14 cellular contexts compared by ENCODE assay signal in genomic region chr7:37410305-37411209, GRCh38. TPM values are rescaled to one million over a fixed set of nuclear protein-coding genes. Genes with fewer than 3 reads are reported as not detected.
DNase-seq lines count a peak whose midpoint lies in the region; ATAC-seq and TF ChIP-seq lines count a peak whose summit lies in the region.
"Had no signal": no experiment of that assay in that cellular context is flagged by ENCODE, and none has a peak within 500 bp of the region (broad histone marks: within the 10 kb centered on the region; RNA-seq: fewer than 3 reads in every experiment).

No MANE protein-coding gene starts in this region.

- DNase-seq in CD1c-positive myeloid dendritic cell (ENCODE audit: extremely low spot score) (peak; percentile 80), GF-D8 (lab: John Stamatoyannopoulos, UW) (peak; percentile 69), right lobe of liver (no peak), AG08396 (ENCODE audit: low spot score) (no peak), SHP77 (lab: John Stamatoyannopoulos, UW) (no peak), amniotic stem cell (lab: John Stamatoyannopoulos, UW) (no peak)
- DNase-seq: body of pancreas; head of caudate nucleus; NCI-H187 treated with DMSO at 0.1 percent for 48 hours; pancreas; stimulated activated CD4-positive, alpha-beta T cell treated with anti-CD3 and anti-CD28 coated beads, Interleukin-4, amount 100 ng/mL, for 24 hours had no signal

- no peaks in the 10 kb centered on the region for H3K9me3 ChIP-seq in right lobe of liver
- H3K9me3 ChIP-seq: body of pancreas, pancreas had no signal

- H3K9me3 Mint-ChIP-seq in T-helper 1 cell treated with Interleukin-12 subunit alpha and Interleukin-12 subunit beta and Interleukin-4 antibody, amounts not matched to agents 30 μg/mL and 1 μg/mL, for 36 hours, result peaks cover 9% of the 10 kb centered on the region

- H3K4me3 Mint-ChIP-seq in T-helper 1 cell treated with Interleukin-12 subunit alpha and Interleukin-12 subunit beta and Interleukin-4 antibody, amounts not matched to agents 30 μg/mL and 1 μg/mL, for 36 hours, result peak overlapping the region; percentile 56

- WGBS in right lobe of liver (ENCODE audit: insufficient coverage, low coverage, low lambda C conversion rate, missing lambda C conversion rate), result 18% methylated on average over 1 of the region's 1 CpG

- intact Hi-C loops in right lobe of liver (cut with DNase I), result no loop called here

- H3K4me3 ChIP-seq in right lobe of liver, result no peak overlapping the region
- H3K4me3 ChIP-seq: body of pancreas, lung, pancreas had no signal

- no peaks in the 10 kb centered on the region for H3K27me3 Mint-ChIP-seq in T-helper 1 cell treated with Interleukin-12 subunit alpha and Interleukin-12 subunit beta and Interleukin-4 antibody, amounts not matched to agents 30 μg/mL and 1 μg/mL, for 36 hours (ENCODE audit: low read depth)

- H3K36me3 Mint-ChIP-seq in T-helper 1 cell treated with Interleukin-12 subunit alpha and Interleukin-12 subunit beta and Interleukin-4 antibody, amounts not matched to agents 30 μg/mL and 1 μg/mL, for 36 hours (ENCODE audit: low read depth), result peaks cover 15% of the 10 kb centered on the region

- ATAC-seq in right lobe of liver (no peak), HG03159 (IDR thresholded peaks at IDR 0.05; ENCODE audit: unreplicated experiment) (no peak)
- ATAC-seq: body of pancreas had no signal

- H3K4me1 ChIP-seq in right lobe of liver, result peaks cover 2 to 81% (median 30%) of the 10 kb centered on the region in 4 donors
- H3K4me1 ChIP-seq: body of pancreas, pancreas had no signal

- H3K27ac Mint-ChIP-seq in T-helper 1 cell treated with Interleukin-12 subunit alpha and Interleukin-12 subunit beta and Interleukin-4 antibody, amounts not matched to agents 30 μg/mL and 1 μg/mL, for 36 hours, result peak overlapping the region; percentile 90

- TF ChIP-seq POLR2A in right lobe of liver (IDR thresholded peaks at IDR 0.05), result no peak

- H3K27ac ChIP-seq in right lobe of liver, result peak overlapping the region; percentile 5 to 94 (median 89)
- H3K27ac ChIP-seq: body of pancreas, pancreas had no signal

- no peak for TF ChIP-seq CTCF in right lobe of liver (IDR thresholded peaks at IDR 0.05)

- H3K27me3 ChIP-seq in right lobe of liver, result no peaks in the 10 kb centered on the region
- H3K27me3 ChIP-seq: body of pancreas, pancreas had no signal

- H3K4me1 Mint-ChIP-seq in T-helper 1 cell treated with Interleukin-12 subunit alpha and Interleukin-12 subunit beta and Interleukin-4 antibody, amounts not matched to agents 30 μg/mL and 1 μg/mL, for 36 hours (ENCODE audit: low read depth), result peaks cover 51% of the 10 kb centered on the region

- H3K36me3 ChIP-seq in right lobe of liver, result no peaks in the 10 kb centered on the region
- H3K36me3 ChIP-seq: pancreas had no signal

RNA-seq across cellular contexts. Expression of gene ELMO1, which starts 38.1 kb away (rescaled TPM):
- total RNA-seq in right lobe of liver, result 10 to 100 TPM; 18.4 to 55.4 (median 25.1) TPM

Comparison
In these comparisons a context has a peak if more than half of its experiments do, and no peak if none do; other contexts are left out.
1. DNase-seq: peak in CD1c-positive myeloid dendritic cell (single experiment) and GF-D8 (single experiment); none in right lobe of liver (0 of 3), AG08396 (single experiment), SHP77 (0 of 2) and amniotic stem cell (single experiment).